24 cellular contexts compared by ENCODE assay signal in the genomic region with DNA sequence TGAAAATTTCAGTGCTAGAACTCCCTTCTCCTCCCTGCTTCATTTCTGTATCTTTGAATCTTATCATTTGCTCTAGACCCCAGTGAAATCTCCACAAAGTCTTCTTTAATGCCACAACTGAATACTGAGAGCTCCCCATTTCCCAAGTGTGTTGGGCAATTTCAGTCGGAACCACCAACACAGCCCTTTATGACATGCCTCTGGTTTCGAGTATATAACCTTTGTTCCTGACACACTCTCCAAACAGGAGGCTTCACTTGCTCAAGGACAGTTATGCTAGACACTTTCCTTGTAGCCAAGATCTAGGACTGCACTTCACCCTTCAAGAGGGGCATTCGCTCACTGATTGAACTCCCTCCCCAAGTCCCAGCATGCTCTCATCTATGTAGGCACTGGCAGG. TPM values are rescaled to one million over a fixed set of nuclear protein-coding genes. Genes with fewer than 3 reads are reported as not detected.
A peak's percentile ranks its signal among the peaks of the same experiment; 100 is the strongest.
DNase-seq lines count a peak whose midpoint lies in the region; ATAC-seq, FAIRE-seq and TF ChIP-seq lines count a peak whose summit lies in the region.
"Had no signal": no experiment of that assay in that cellular context is flagged by ENCODE, and none has a peak within 500 bp of the region (broad histone marks: within the 10 kb centered on the region; RNA-seq: fewer than 3 reads in every experiment).

No MANE protein-coding gene starts in this region.

- H3K79me2 ChIP-seq in GM23338 (replicated peaks; ENCODE audit: insufficient read depth) (no peaks in the 10 kb centered on the region), hepatocyte (no peaks in the 10 kb centered on the region)

- H3K4me3 Mint-ChIP-seq in GM23338 = no peak overlapping the region
- H3K4me3 Mint-ChIP-seq: IgD-negative memory B cell had no signal

- H3K4me2 ChIP-seq in GM23338 (no peak overlapping the region), hepatocyte (no peak overlapping the region)
- H3K4me2 ChIP-seq: KMS-11 had no signal

- no peaks in the 10 kb centered on the region for H3K27me3 ChIP-seq in GM23338 (ENCODE audit: insufficient read depth)
- no peaks in the 10 kb centered on the region for H3K27me3 ChIP-seq in hepatocyte
- H3K27me3 ChIP-seq in right lobe of liver = no peaks in the 10 kb centered on the region
- no peaks in the 10 kb centered on the region for H3K27me3 ChIP-seq in small intestine (ENCODE audit: control insufficient read depth in 2 of 2, insufficient read depth in 2 of 2, low read length in 2 of 2)

- H3K9me3 ChIP-seq in hepatocyte (ENCODE audit: low read depth) (no peaks in the 10 kb centered on the region), right lobe of liver (no peaks in the 10 kb centered on the region), small intestine (ENCODE audit: control insufficient read depth, low read depth) (no peaks in the 10 kb centered on the region)

- H2AFZ ChIP-seq in GM23338 = peak overlapping the region; percentile 76; the same call in 1 of the 2 replicates
- H2AFZ ChIP-seq in hepatocyte = no peak overlapping the region

- H3K4me1 ChIP-seq in GM23338 (ENCODE audit: insufficient read depth) (no peaks in the 10 kb centered on the region), hepatocyte (ENCODE audit: insufficient read depth) (peaks cover 7% of the 10 kb centered on the region), right lobe of liver (peaks cover 0 to 52% (median 17%) of the 10 kb centered on the region in 4 donors), small intestine (ENCODE audit: control insufficient read depth in 2 of 2, insufficient read depth in 1 of 2, low read depth in 1 of 2, low read length in 1 of 2) (no peaks in the 10 kb centered on the region)

- H3K27ac ChIP-seq in GM23338 (ENCODE audit: low read depth) (no peak overlapping the region), hepatocyte (peak overlapping the region; percentile 45), right lobe of liver (peak overlapping the region in 2 of 3 donors; percentile 61 to 66), small intestine (ENCODE audit: low read depth in 1 of 2, low read length in 1 of 2) (no peak overlapping the region)
- H3K27ac ChIP-seq: KMS-11 had no signal

- H3K9me2 ChIP-seq in GM23338 (ENCODE audit: insufficient read depth) = peaks cover 4% of the 10 kb centered on the region; the same call in 1 of the 2 replicates
- H3K9me2 ChIP-seq in hepatocyte (replicated peaks; ENCODE audit: insufficient read depth) = no peaks in the 10 kb centered on the region

- H3K4me3 ChIP-seq in GM23338 = no peak overlapping the region
- H3K4me3 ChIP-seq in hepatocyte = no peak overlapping the region
- H3K4me3 ChIP-seq in right lobe of liver = no peak overlapping the region
- H3K4me3 ChIP-seq in small intestine (ENCODE audit: low read depth in 1 of 2, low read length in 2 of 2) = no peak overlapping the region

- FAIRE-seq in small intestine (lab: Jason Lieb, UNC) = no peak
- FAIRE-seq: GM18507 had no signal

- H3K27me3 Mint-ChIP-seq in GM23338 (ENCODE audit: insufficient read depth, low read depth, poor library complexity) = peaks cover 2% of the 10 kb centered on the region

- no peak overlapping the region for H3K27ac Mint-ChIP-seq in GM23338
- H3K27ac Mint-ChIP-seq: IgD-negative memory B cell had no signal

- no peaks in the 10 kb centered on the region for H3K9me3 Mint-ChIP-seq in GM23338
- H3K9me3 Mint-ChIP-seq: IgD-negative memory B cell had no signal

- no peak for ATAC-seq in GM23338
- peak; percentile 65 to 77 (median 74) for ATAC-seq in right lobe of liver
- no peak for ATAC-seq in GM18505 (IDR thresholded peaks at IDR 0.05; ENCODE audit: unreplicated experiment)

- peaks cover 3% of the 10 kb centered on the region; the same call in 1 of the 3 replicates for H3K4me1 Mint-ChIP-seq in GM23338
- H3K4me1 Mint-ChIP-seq: IgD-negative memory B cell had no signal

- intact Hi-C loops in right lobe of liver (cut with DNase I) = no loop called here

- TF ChIP-seq CTCF in GM23338 (conservative IDR thresholded peaks at IDR 0.05; ENCODE audit: low read depth in 2 of 2) (no peak), hepatocyte (IDR thresholded peaks at IDR 0.05; ENCODE audit: poor library complexity) (no peak), right lobe of liver (IDR thresholded peaks at IDR 0.05) (no peak)

- no peaks in the 10 kb centered on the region for H4K20me1 ChIP-seq in GM23338 (replicated peaks; ENCODE audit: insufficient read depth)
- H4K20me1 ChIP-seq in hepatocyte (ENCODE audit: insufficient read depth, poor library complexity, severe bottlenecking) = no peaks in the 10 kb centered on the region

- no peak for TF ChIP-seq POLR2A in right lobe of liver (IDR thresholded peaks at IDR 0.05)
- no peak for TF ChIP-seq POLR2A in GM18505 (IDR thresholded peaks at IDR 0.05; ENCODE audit: borderline replicate concordance, extremely low read depth, insufficient read depth, insufficient read length)

- no peaks in the 10 kb centered on the region for H3K36me3 Mint-ChIP-seq in GM23338 (ENCODE audit: low read depth)
- H3K36me3 Mint-ChIP-seq: IgD-negative memory B cell had no signal

- no peaks in the 10 kb centered on the region for H3K36me3 ChIP-seq in GM23338 (ENCODE audit: insufficient read depth)
- H3K36me3 ChIP-seq in hepatocyte (replicated peaks; ENCODE audit: insufficient read depth, low read depth) = no peaks in the 10 kb centered on the region
- no peaks in the 10 kb centered on the region for H3K36me3 ChIP-seq in right lobe of liver
- H3K36me3 ChIP-seq in small intestine (ENCODE audit: control insufficient read depth in 2 of 2, insufficient read depth in 2 of 2, low read length in 2 of 2) = no peaks in the 10 kb centered on the region

- H3F3A ChIP-seq in GM23338 (replicated peaks; ENCODE audit: low read depth) = no peaks in the 10 kb centered on the region

- DNase-seq in GM23338 (ENCODE audit: low spot score) = no peak
- DNase-seq in hepatocyte (ENCODE audit: low spot score) = peak; percentile 39
- no peak for DNase-seq in right lobe of liver
- peak; percentile 43 for DNase-seq in small intestine
- DNase-seq in hypothalamus (lab: John Stamatoyannopoulos, UW) = no peak
- DNase-seq in midbrain (lab: John Stamatoyannopoulos, UW) = no peak
- DNase-seq: Calu3, DND-41, GOT3, HCEC 1CT, MM.1S, NCI-H1417, NCI-H1694, NCI-H2081 treated with DMSO at 0.1 percent for 48 hours, NCI-H446 treated with DMSO at 0.1 percent for 48 hours, NCI-H526, RPMI8226, SHP77 had no signal

- WGBS in hepatocyte (ENCODE audit: low lambda C conversion rate, missing lambda C conversion rate) = 63% methylated on average over 3 of the region's 3 CpGs
- 43% methylated on average over 1 of the region's 3 CpGs for WGBS in right lobe of liver (ENCODE audit: insufficient coverage, low coverage, low lambda C conversion rate, missing lambda C conversion rate)
- 42 to 73% (median 56%) methylated on average over 3 of the region's 3 CpGs for WGBS in small intestine, 3 donors

TF ChIP-seq in GM23338, 12 proteins besides CTCF, POLR2A, EP300 and RAD21 (continues in another document):
- TF ChIP-seq CREB1 (CRISPR knock-in tag; IDR thresholded peaks at IDR 0.05; ENCODE audit: low read depth) = no peak
- no peak for TF ChIP-seq EZH2 (IDR thresholded peaks at IDR 0.05; ENCODE audit: low read depth, unreplicated experiment)
- no peak for TF ChIP-seq NANOG (IDR thresholded peaks at IDR 0.05; ENCODE audit: borderline replicate concordance)

RNA-seq across cellular contexts. Expression of a gene that starts 18.6 kb away (rescaled TPM):
- total RNA-seq in GM23338 (2014; rRNA removed; shearing (Covaris generic)) = not detected in 2 replicates
- polyA plus RNA-seq in GM23338 (2016; fragmentation: Nextera tagmentation; extraction: Ambion mirVana) (not detected in 2 replicates), hepatocyte (3,342 and 4,943 TPM in 2 replicates), small intestine (1 to 10 TPM in 2 of 3 donors, under 1 TPM in 1; 0.63 to 9.6 (median 2.4) TPM)
- total RNA-seq in hepatocyte (2,638 and 3,184 TPM in 2 replicates), right lobe of liver (1,000 to 10,000 TPM; 1,281 to 4,774 (median 2,625) TPM)
- total RNA-seq: A172 had no signal
- polyA plus RNA-seq: BJ, IgD-negative memory B cell had no signal

Comparison
In these comparisons a context has a peak if more than half of its experiments do, and no peak if none do; other contexts are left out.
1. ATAC-seq: peak in right lobe of liver (4 of 4); none in GM23338 (single experiment) and GM18505 (single experiment).
2. DNase-seq: peak in hepatocyte (single experiment) and small intestine (single experiment); none in GM23338 (single experiment), right lobe of liver (0 of 3), hypothalamus (0 of 51) and midbrain (single experiment).
3. H3K27ac ChIP-seq: peak in hepatocyte (single experiment) and right lobe of liver (2 of 3); none in GM23338 (single experiment) and small intestine (0 of 2).
4. RNA of a gene that starts 18.6 kb away (total RNA-seq): 1,281 to 4,774 TPM in right lobe of liver and 2,638 to 3,184 TPM in hepatocyte; not detected in GM23338; every median in the first group is over 1,000 times any median in the second.